Comparison of ENCODE assay signal across 30 cellular contexts in genomic region chr17:50103252-50103651, GRCh38. TPM values are rescaled to one million over a fixed set of nuclear protein-coding genes. Genes with fewer than 3 reads are reported as not detected.
DNase-seq lines count a peak whose midpoint lies in the region; ATAC-seq and TF ChIP-seq lines count a peak whose summit lies in the region.
"Had no signal": no experiment of that assay in that cellular context is flagged by ENCODE, and none has a peak within 500 bp of the region (broad histone marks: within the 10 kb centered on the region; RNA-seq: fewer than 3 reads in every experiment).

No MANE protein-coding gene starts in this region.

- H3K14ac ChIP-seq in trophoblast cell (ENCODE audit: low read length): no peak overlapping the region

- TF ChIP-seq CTCF in adrenal gland (IDR thresholded peaks at IDR 0.05): no peak
- no peak for TF ChIP-seq CTCF in nephron (IDR thresholded peaks at IDR 0.05; ENCODE audit: unreplicated experiment in 3 of 3)

- H2BK120ac ChIP-seq in trophoblast cell (ENCODE audit: insufficient read depth, low read length, poor library complexity): no peak overlapping the region

- no peak overlapping the region for H2BK5ac ChIP-seq in trophoblast cell (ENCODE audit: low read depth, low read length, poor library complexity)

- peak overlapping the region in 3 of 5 donors; percentile 48 to 90 (median 87) for H3K27ac ChIP-seq in adrenal gland
- H3K27ac ChIP-seq in cingulate gyrus (ENCODE audit: low read depth, low read length): peak overlapping the region; percentile 97
- H3K27ac ChIP-seq in subcutaneous abdominal adipose tissue (ENCODE audit: low read depth, low read length): peak overlapping the region; percentile 3
- H3K27ac ChIP-seq in trophoblast cell (ENCODE audit: low read depth, low read length): no peak overlapping the region
- H3K27ac ChIP-seq: C4-2B, PC-9 had no signal

- DNase-seq in adrenal gland: no peak
- no peak for DNase-seq in NCI-H1105 (lab: John Stamatoyannopoulos, UW)
- no peak for DNase-seq in trophoblast cell
- DNase-seq: activated CD4-positive, alpha-beta T cell treated with anti-CD3 and anti-CD28 coated beads, Interleukin-2, amount 10 ng/mL, durations not matched to agents 24 days and 14 days; activated naive CD4-positive, alpha-beta T cell treated with Interleukin-2 at 50 U/mL for 16 hours; activated T-cell treated with anti-CD3 and anti-CD28 coated beads, Interleukin-2, amount 50 U/mL, for 48 hours; colonic mucosa; DMS79 treated with DMSO at 0.1 percent for 48 hours; effector memory CD8-positive, alpha-beta T cell; erythroblast; foreskin fibroblast; GF-D8; hypothalamus; immature natural killer cell; natural killer cell; NCI-H1694 treated with DMSO at 0.1 percent for 48 hours; NCI-H2171; NCI-H524; NK-92 treated with Interleukin-12 subunit alpha and Interleukin-12 subunit beta, amount 100 ng/mL, for 24 hours; PC-9; SIG-M5; stimulated activated naive CD8-positive, alpha-beta T cell treated with anti-CD3 and anti-CD28 coated beads, Interleukin-15, Interleukin-2, amounts not matched to agents 100 U/mL and 50 U/mL, for 24 hours; T1000; upper lobe of left lung had no signal

- H2BK12ac ChIP-seq in trophoblast cell (ENCODE audit: low read length): no peak overlapping the region

- peak overlapping the region in 2 of 5 donors; percentile 27 to 38 for H3K9ac ChIP-seq in subcutaneous abdominal adipose tissue (ENCODE audit: low read length in 5 of 5)
- no peak overlapping the region for H3K9ac ChIP-seq in trophoblast cell (ENCODE audit: low read length)

- no peaks in the 10 kb centered on the region for H3K79me1 ChIP-seq in trophoblast cell (ENCODE audit: low read length)

- ATAC-seq in GM18519 (IDR thresholded peaks at IDR 0.05; ENCODE audit: low FRiP score, unreplicated experiment): no peak
- ATAC-seq: effector memory CD8-positive, alpha-beta T cell; natural killer cell; stimulated activated naive CD8-positive, alpha-beta T cell treated with anti-CD3 and anti-CD28 coated beads, Interleukin-15, Interleukin-2, amounts not matched to agents 100 U/mL and 50 U/mL, for 24 hours had no signal

- no peaks in the 10 kb centered on the region for H3K27me3 Mint-ChIP-seq in nephron (ENCODE audit: low read depth)
- H3K27me3 Mint-ChIP-seq: activated CD4-positive, alpha-beta T cell treated with anti-CD3 and anti-CD28 coated beads, Interleukin-2, amount 10 ng/mL, durations not matched to agents 24 days and 14 days; effector memory CD8-positive, alpha-beta T cell had no signal

- H4K91ac ChIP-seq in trophoblast cell (ENCODE audit: low read depth, low read length): no peak overlapping the region

- no peak overlapping the region for H2AK5ac ChIP-seq in trophoblast cell (ENCODE audit: low read length)

- no peak for TF ChIP-seq POLR2A in adrenal gland (IDR thresholded peaks at IDR 0.05)

- H3K4me1 ChIP-seq in adrenal gland (replicated peaks in 1 of 2) (peaks cover 30 to 35% of the 10 kb centered on the region in 2 donors), subcutaneous abdominal adipose tissue (ENCODE audit: control insufficient read depth in 5 of 5, insufficient read depth in 5 of 5, low read length in 5 of 5) (peaks cover 13 to 57% (median 54%) of the 10 kb centered on the region in 5 donors), trophoblast cell (ENCODE audit: control insufficient read depth in 1 of 2, insufficient read depth in 2 of 2, low read length in 2 of 2) (peaks cover 8 to 11% of the 10 kb centered on the region in 2 experiments)
- H3K4me1 ChIP-seq: breast epithelium had no signal

- H3K18ac ChIP-seq in trophoblast cell (ENCODE audit: low read length): no peak overlapping the region

- H2AFZ ChIP-seq in trophoblast cell (ENCODE audit: insufficient read depth, low read length, poor library complexity): no peak overlapping the region
- H2AFZ ChIP-seq: PC-9 had no signal

- H3K4ac ChIP-seq in trophoblast cell (ENCODE audit: low read depth, low read length): no peak overlapping the region

- H3K9me3 ChIP-seq in adrenal gland (replicated peaks in 1 of 3): no peaks in the 10 kb centered on the region
- H3K9me3 ChIP-seq in subcutaneous abdominal adipose tissue (ENCODE audit: control insufficient read depth in 5 of 5, low read length in 5 of 5): no peaks in the 10 kb centered on the region
- no peaks in the 10 kb centered on the region for H3K9me3 ChIP-seq in trophoblast cell (ENCODE audit: insufficient read depth, low read depth, low read length)
- H3K9me3 ChIP-seq: breast epithelium, colonic mucosa, upper lobe of left lung had no signal

- H3K23ac ChIP-seq in trophoblast cell (ENCODE audit: low read length): no peak overlapping the region

- no peak overlapping the region for H3K4me3 Mint-ChIP-seq in nephron
- H3K4me3 Mint-ChIP-seq: activated CD4-positive, alpha-beta T cell treated with anti-CD3 and anti-CD28 coated beads, Interleukin-2, amount 10 ng/mL, durations not matched to agents 24 days and 14 days; effector memory CD8-positive, alpha-beta T cell; immature natural killer cell; natural killer cell had no signal

- no peak overlapping the region for H4K8ac ChIP-seq in trophoblast cell (ENCODE audit: low read depth, low read length)

- H3K4me1 Mint-ChIP-seq in nephron: peaks cover 47% of the 10 kb centered on the region

- H3K4me3 ChIP-seq in adrenal gland (no peak overlapping the region), subcutaneous abdominal adipose tissue (ENCODE audit: low read depth in 1 of 5, low read length in 5 of 5) (no peak overlapping the region), trophoblast cell (ENCODE audit: low read depth, low read length) (no peak overlapping the region)
- H3K4me3 ChIP-seq: breast epithelium, colonic mucosa, PC-9, upper lobe of left lung had no signal

- H3K9me3 Mint-ChIP-seq in nephron: no peaks in the 10 kb centered on the region
- H3K9me3 Mint-ChIP-seq: activated CD4-positive, alpha-beta T cell treated with anti-CD3 and anti-CD28 coated beads, Interleukin-2, amount 10 ng/mL, durations not matched to agents 24 days and 14 days; effector memory CD8-positive, alpha-beta T cell; immature natural killer cell; natural killer cell had no signal

- no peaks in the 10 kb centered on the region for H3K27me3 ChIP-seq in adrenal gland
- H3K27me3 ChIP-seq in subcutaneous abdominal adipose tissue (ENCODE audit: control insufficient read depth in 5 of 5, insufficient read depth in 4 of 5, low read length in 5 of 5): no peaks in the 10 kb centered on the region
- H3K27me3 ChIP-seq in trophoblast cell (ENCODE audit: insufficient read depth, low read length): no peaks in the 10 kb centered on the region
- H3K27me3 ChIP-seq: breast epithelium, colonic mucosa, upper lobe of left lung had no signal

- intact Hi-C loops in adrenal gland (cut with DNase I): no loop called here

- no peak overlapping the region for H3K4me2 ChIP-seq in trophoblast cell (ENCODE audit: low read length)

- H3K36me3 Mint-ChIP-seq in nephron (ENCODE audit: low read depth): peaks cover 35% of the 10 kb centered on the region
- H3K36me3 Mint-ChIP-seq: natural killer cell had no signal

- no peak overlapping the region for H4K12ac ChIP-seq in trophoblast cell (ENCODE audit: low read depth, low read length)

- H3K27ac Mint-ChIP-seq in nephron: peak overlapping the region; percentile 11 to 94 (median 79)
- H3K27ac Mint-ChIP-seq: activated CD4-positive, alpha-beta T cell treated with anti-CD3 and anti-CD28 coated beads, Interleukin-2, amount 10 ng/mL, durations not matched to agents 24 days and 14 days; effector memory CD8-positive, alpha-beta T cell; natural killer cell had no signal

- H3K36me3 ChIP-seq in adrenal gland (replicated peaks in 1 of 2) (peaks cover 0 to 43% of the 10 kb centered on the region in 2 donors), subcutaneous abdominal adipose tissue (ENCODE audit: control insufficient read depth in 5 of 5, insufficient read depth in 5 of 5, low read length in 5 of 5) (peaks cover 0 to 76% (median 58%) of the 10 kb centered on the region in 5 donors), trophoblast cell (ENCODE audit: control insufficient read depth in 1 of 2, insufficient read depth in 2 of 2, low read length in 2 of 2) (peaks cover 2 to 4% of the 10 kb centered on the region in 2 experiments)
- H3K36me3 ChIP-seq: breast epithelium, colonic mucosa had no signal

- H3K79me2 ChIP-seq in trophoblast cell (ENCODE audit: control insufficient read depth, insufficient read depth, low read length, poor library complexity): no peaks in the 10 kb centered on the region

- WGBS in adrenal gland, 4 donors: 77 to 79% methylated on average over 2 of the region's 2 CpGs; no CpG with 5 or more reads in 2 of the 4 donors
- no CpG with 5 or more reads among the region's 2 CpGs for WGBS in trophoblast cell (ENCODE audit: extremely low coverage, insufficient coverage, insufficient read length)

RNA-seq across cellular contexts. Expression of gene PDK2, which starts 8.1 kb away (rescaled TPM):
- total RNA-seq in adrenal gland: 100 to 1,000 TPM in 7 of 8 donors, 10 to 100 TPM in 1; 98.9 to 225 (median 137) TPM
- polyA plus RNA-seq in adrenal gland: 100 to 1,000 TPM in 1 of 3 donors, 10 to 100 TPM in 2; 48.5 to 110 (median 59.7) TPM
- polyA plus RNA-seq in trophoblast cell (2013): 16.1 and 16.2 TPM in 2 replicates

RNA-seq across cellular contexts. Expression of gene SAMD14, which starts 26.7 kb away (rescaled TPM):
- 10 to 100 TPM in 1 of 8 donors, 1 to 10 TPM in 7; 1.3 to 12.6 (median 4.0) TPM for total RNA-seq in adrenal gland
- polyA plus RNA-seq in adrenal gland: 10 to 100 TPM in 1 of 3 donors, 1 to 10 TPM in 2; 1.1 to 11.0 (median 3.0) TPM
- 6.9 and 7.4 TPM in 2 replicates for polyA plus RNA-seq in trophoblast cell (2013)

RNA-seq across cellular contexts. Expression of gene PPP1R9B, which starts 47.2 kb away (rescaled TPM):
- 10 to 100 TPM; 43.9 to 87.0 (median 62.0) TPM for total RNA-seq in adrenal gland
- 100 to 1,000 TPM in 1 of 3 donors, 10 to 100 TPM in 2; 21.8 to 128 (median 27.2) TPM for polyA plus RNA-seq in adrenal gland
- polyA plus RNA-seq in trophoblast cell (2013): 23.2 and 23.4 TPM in 2 replicates

RNA-seq across cellular contexts. Expression of gene ITGA3, which starts 47.3 kb away (rescaled TPM):
- total RNA-seq in adrenal gland: 100 to 1,000 TPM in 7 of 8 donors, 10 to 100 TPM in 1; 31.4 to 206 (median 134) TPM
- polyA plus RNA-seq in adrenal gland: 100 to 1,000 TPM in 2 of 3 donors, 10 to 100 TPM in 1; 20.9 to 164 (median 116) TPM
- 63.3 and 65.7 TPM in 2 replicates for polyA plus RNA-seq in trophoblast cell (2013)
